ENCODE assay signal across 1 cellular context in the genomic region with DNA sequence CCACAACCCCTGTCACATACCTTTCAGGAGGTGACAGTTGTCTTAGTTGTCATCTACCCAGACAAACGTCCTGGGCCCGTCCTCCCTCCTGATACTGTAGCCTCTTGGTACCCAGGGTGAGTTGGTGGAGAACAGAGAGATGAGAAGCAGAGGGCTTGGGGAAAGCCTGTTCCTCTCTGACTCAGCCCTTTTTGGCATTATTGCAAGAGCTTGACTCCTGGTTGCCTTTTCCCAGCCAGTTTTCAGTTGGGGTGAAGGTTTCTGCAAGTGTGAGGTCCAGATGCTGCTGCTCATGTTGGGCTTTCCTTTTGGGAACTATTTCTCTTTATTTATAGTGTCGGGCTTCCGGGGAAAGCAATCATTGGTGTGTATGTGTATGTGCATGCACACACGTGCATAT.
TF ChIP-seq lines count a peak whose summit lies in the region.

No MANE protein-coding gene starts in this region.

TF ChIP-seq in K562, 482 proteins besides CTCF, POLR2A, EP300 and RAD21:
- TF ChIP-seq ZBTB7A (IDR thresholded peaks at IDR 0.05; ENCODE audit: borderline replicate concordance, control insufficient read depth, low read depth, low read length), result no peak
- no peak for TF ChIP-seq ZNF347 (CRISPR knock-in tag; IDR thresholded peaks at IDR 0.05; ENCODE audit: low read depth)
- TF ChIP-seq ZNF644 (tag; IDR thresholded peaks at IDR 0.05; ENCODE audit: low read depth), result no peak
- TF ChIP-seq NR2C2 (CRISPR knock-in tag; IDR thresholded peaks at IDR 0.05), result no peak
- TF ChIP-seq NR2C2 (tag; IDR thresholded peaks at IDR 0.05), result no peak
- TF ChIP-seq IRF2 (CRISPR knock-in tag; IDR thresholded peaks at IDR 0.05), result no peak
- no peak for TF ChIP-seq KDM5B (IDR thresholded peaks at IDR 0.05; ENCODE audit: insufficient replicate concordance, low read depth, low read length)
- no peak for TF ChIP-seq KLF10 (CRISPR knock-in tag; IDR thresholded peaks at IDR 0.05)
- TF ChIP-seq NCOA2 (IDR thresholded peaks at IDR 0.05; ENCODE audit: partially characterized antibody in 2 of 2), result no peak
